Comparison of ENCODE assay signal across 8 cellular contexts in genomic region chr22:22877523-22878210, GRCh38. TPM values are rescaled to one million over a fixed set of nuclear protein-coding genes. Genes with fewer than 3 reads are reported as not detected.
DNase-seq lines count a peak whose midpoint lies in the region; ATAC-seq and TF ChIP-seq lines count a peak whose summit lies in the region.

No MANE protein-coding gene starts in this region.

- intact Hi-C loops in cardiac septum (cut with DNase I) = no loop called here

- H3K9me3 ChIP-seq in cardiac muscle cell (ENCODE audit: low read depth) (no peaks in the 10 kb centered on the region), suprapubic skin (peaks cover 7% of the 10 kb centered on the region)

- 20% methylated on average over 7 of the region's 7 CpGs for WGBS in suprapubic skin

- no peak for TF ChIP-seq EP300 in suprapubic skin (IDR thresholded peaks at IDR 0.05)

- H3K27ac Mint-ChIP-seq in nephron progenitor cell = no peak overlapping the region

- H3K4me3 Mint-ChIP-seq in nephron progenitor cell = no peak overlapping the region

- no peaks in the 10 kb centered on the region for H3K27me3 ChIP-seq in cardiac muscle cell
- H3K27me3 ChIP-seq in suprapubic skin = peaks cover 20% of the 10 kb centered on the region

- TF ChIP-seq CTCF in cardiac muscle cell (IDR thresholded peaks at IDR 0.05; ENCODE audit: low read depth, low read length) (peak; percentile 78), epithelial cell of proximal tubule (conservative IDR thresholded peaks at IDR 0.05; ENCODE audit: low read depth, low read length) (peak; percentile 79), nephron progenitor cell (IDR thresholded peaks at IDR 0.05) (peak; percentile 79), suprapubic skin (IDR thresholded peaks at IDR 0.05) (peak; percentile 6 to 66)

- H3K4me1 Mint-ChIP-seq in nephron progenitor cell = no peaks in the 10 kb centered on the region

- H3K36me3 ChIP-seq in cardiac muscle cell (no peaks in the 10 kb centered on the region), suprapubic skin (no peaks in the 10 kb centered on the region)

- H3K4me3 ChIP-seq in cardiac muscle cell (no peak overlapping the region), epithelial cell of proximal tubule (ENCODE audit: low read depth, low read length) (no peak overlapping the region), suprapubic skin (no peak overlapping the region)

- DNase-seq in cardiac muscle cell (ENCODE audit: low read depth in 1 of 2, low spot score in 1 of 2) (peak in 1 of 2 donors; percentile 76), cardiac septum (ENCODE audit: low spot score) (no peak), NCI-H460 (ENCODE audit: extremely low read depth, low read depth) (peak; percentile 48), epithelial cell of proximal tubule (ENCODE audit: low read depth) (no peak), nephron progenitor cell (peak; percentile 83), suprapubic skin (ENCODE audit: low spot score in 2 of 2) (no peak)
- DNase-seq in activated CD8-positive, alpha-beta memory T cell treated with anti-CD3 and anti-CD28 coated beads for 48 hours (ENCODE audit: low read depth in 2 of 3, low spot score in 2 of 3) = peak in 2 of 3 experiments; percentile 46 to 58

- H3K36me3 Mint-ChIP-seq in nephron progenitor cell (ENCODE audit: low read depth) = no peaks in the 10 kb centered on the region

- TF ChIP-seq POLR2A in suprapubic skin (IDR thresholded peaks at IDR 0.05) = no peak

- H3K4me1 ChIP-seq in cardiac muscle cell (ENCODE audit: low read depth) (no peaks in the 10 kb centered on the region), suprapubic skin (no peaks in the 10 kb centered on the region)

- no peak overlapping the region for H3K27ac ChIP-seq in cardiac muscle cell
- H3K27ac ChIP-seq in suprapubic skin = no peak overlapping the region

- peaks cover 55% of the 10 kb centered on the region for H3K27me3 Mint-ChIP-seq in nephron progenitor cell (ENCODE audit: low read depth, poor library complexity)

- peaks cover 4% of the 10 kb centered on the region for H3K9me3 Mint-ChIP-seq in nephron progenitor cell

- no peak for ATAC-seq in GM21786 (IDR thresholded peaks at IDR 0.05; ENCODE audit: unreplicated experiment)

RNA-seq across cellular contexts. Expression of gene IGLL5, which starts 9.9 kb away (rescaled TPM):
- total RNA-seq in cardiac muscle cell (not detected in 2 replicates), cardiac septum (not detected), epithelial cell of proximal tubule (not detected in 2 replicates), suprapubic skin (not detected)
- polyA plus RNA-seq in cardiac muscle cell = not detected in 2 replicates
- total RNA-seq in NCI-H460 (2014; rRNA removed; shearing (Covaris generic)) = not detected in 2 replicates
- polyA plus RNA-seq in NCI-H460 (2014; cell fraction: nucleus; rRNA removed) = not detected in 2 replicates

Comparison
In these comparisons a context has a peak if more than half of its experiments do, and no peak if none do; other contexts are left out.
1. DNase-seq: peak in NCI-H460 (single experiment), activated CD8-positive, alpha-beta memory T cell treated with anti-CD3 and anti-CD28 coated beads for 48 hours (2 of 3) and nephron progenitor cell (single experiment); none in cardiac septum (single experiment), epithelial cell of proximal tubule (single experiment) and suprapubic skin (0 of 2).
2. Peak in every context shown above with its lines, with median percentiles within 50 percentile points of each other: CTCF ChIP-seq.